20 cellular contexts compared by ENCODE assay signal in the genomic region with DNA sequence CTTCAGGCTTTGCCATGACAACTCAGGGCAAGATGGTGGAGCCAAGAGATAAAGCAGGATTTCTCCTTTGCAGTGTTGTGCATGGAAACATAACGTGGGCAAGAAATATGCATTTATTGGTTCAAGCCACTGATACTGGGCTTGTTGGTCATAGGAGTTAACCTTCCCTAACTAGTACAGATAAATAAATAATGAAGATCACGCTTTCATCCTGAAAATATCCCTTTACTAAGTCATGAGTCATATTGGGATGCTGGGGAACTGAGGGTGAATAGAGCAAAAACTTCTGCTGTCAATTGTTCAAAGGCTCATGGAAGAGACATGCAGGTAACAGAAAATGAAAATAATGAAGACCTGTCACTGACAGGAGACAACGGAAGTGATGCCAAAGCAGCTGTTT. TPM values are rescaled to one million over a fixed set of nuclear protein-coding genes. Genes with fewer than 3 reads are reported as not detected.
DNase-seq lines count a peak whose midpoint lies in the region; ATAC-seq, FAIRE-seq and TF ChIP-seq lines count a peak whose summit lies in the region.
"Had no signal": no experiment of that assay in that cellular context is flagged by ENCODE, and none has a peak within 500 bp of the region (broad histone marks: within the 10 kb centered on the region; RNA-seq: fewer than 3 reads in every experiment).

No MANE protein-coding gene starts in this region.

- H3K4me3 Mint-ChIP-seq in chondrocyte (ENCODE audit: unreplicated experiment) = no peak overlapping the region
- H3K4me3 Mint-ChIP-seq: CD14-positive monocyte had no signal

- H3K4me3 ChIP-seq in endothelial cell of umbilical vein (replicated peaks in 1 of 3; ENCODE audit: insufficient read depth in 1 of 3, low read depth in 1 of 3, low read length in 3 of 3) (no peak overlapping the region), sigmoid colon (no peak overlapping the region), H7 (ENCODE audit: insufficient read depth, low read depth, low read length) (no peak overlapping the region)
- H3K4me3 ChIP-seq: SJCRH30 had no signal

- DNase-seq in ELR (ENCODE audit: low read depth) (peak; percentile 53), M059J (ENCODE audit: low read depth) (peak; percentile 51), endothelial cell of umbilical vein (ENCODE audit: low read depth, low spot score) (no peak), sigmoid colon (no peak), chondrocyte (ENCODE audit: low spot score) (no peak), H7 (no peak)
- DNase-seq: DMS79, KG1, NCI-H1417, NCI-H187, NCI-H2107, NCI-H2227 treated with DMSO at 0.1 percent for 48 hours, NCI-H510A treated with DMSO at 0.1 percent for 48 hours, NCI-H82, SJCRH30, SW 1271 had no signal

- 92 to 93% methylated on average over 3 of the region's 3 CpGs for WGBS in sigmoid colon, 2 donors

- H3K9me3 Mint-ChIP-seq in chondrocyte (ENCODE audit: low read depth) = no peaks in the 10 kb centered on the region
- H3K9me3 Mint-ChIP-seq: CD14-positive monocyte had no signal

- H3K27ac ChIP-seq in endothelial cell of umbilical vein (ENCODE audit: insufficient read depth, low read depth, low read length) (no peak overlapping the region), sigmoid colon (peak overlapping the region in 3 of 4 donors; percentile 79 to 91 (median 87))
- H3K27ac ChIP-seq: SJCRH30 had no signal

- H3K36me3 ChIP-seq in endothelial cell of umbilical vein (ENCODE audit: control insufficient read depth in 2 of 2, extremely low read depth in 1 of 2, insufficient read depth in 2 of 2, low read length in 2 of 2) (no peaks in the 10 kb centered on the region), sigmoid colon (no peaks in the 10 kb centered on the region), H7 (replicated peaks; ENCODE audit: control insufficient read depth, insufficient read depth, low read length) (no peaks in the 10 kb centered on the region)
- H3K36me3 ChIP-seq: SJCRH30 had no signal

- no peaks in the 10 kb centered on the region for H3K27me3 Mint-ChIP-seq in chondrocyte (ENCODE audit: low read depth)

- POLR2A ChIA-PET in endothelial cell of umbilical vein (lab: Charles Lee) = no interaction called here

- no peak overlapping the region for H3K27ac Mint-ChIP-seq in chondrocyte (ENCODE audit: unreplicated experiment)
- H3K27ac Mint-ChIP-seq: CD14-positive monocyte had no signal

- H3K4me1 ChIP-seq in endothelial cell of umbilical vein (ENCODE audit: control insufficient read depth, extremely low read depth, insufficient read depth, low read length) (peaks cover 20% of the 10 kb centered on the region), sigmoid colon (peaks cover 0 to 47% (median 37%) of the 10 kb centered on the region in 4 donors)

- H3K36me3 Mint-ChIP-seq in chondrocyte (ENCODE audit: low read depth) = peaks cover 1% of the 10 kb centered on the region
- H3K36me3 Mint-ChIP-seq: CD14-positive monocyte had no signal

- H3K9ac ChIP-seq in endothelial cell of umbilical vein (replicated peaks; ENCODE audit: extremely low read depth, insufficient read depth, low read length) = no peak overlapping the region

- H3K4me1 Mint-ChIP-seq in chondrocyte (ENCODE audit: low read depth) = peaks cover 18% of the 10 kb centered on the region
- H3K4me1 Mint-ChIP-seq: CD14-positive monocyte had no signal

- no peak overlapping the region for H2AFZ ChIP-seq in endothelial cell of umbilical vein (ENCODE audit: low read depth, low read length)

- peaks cover 92% of the 10 kb centered on the region for H3K79me2 ChIP-seq in endothelial cell of umbilical vein (ENCODE audit: control insufficient read depth, insufficient read depth, low read length)

- intact Hi-C loops in endothelial cell of umbilical vein (cut with micrococcal nuclease) = no loop called here
- intact Hi-C loops in sigmoid colon (cut with DNase I) = no loop called here

- TF ChIP-seq CTCF in endothelial cell of umbilical vein (IDR thresholded peaks at IDR 0.05; ENCODE audit: extremely low read depth in 1 of 2, insufficient read depth in 1 of 2, low read depth in 1 of 2, low read length in 2 of 2) = no peak
- no peak for TF ChIP-seq CTCF in sigmoid colon (IDR thresholded peaks at IDR 0.05)
- TF ChIP-seq CTCF in chondrocyte (IDR thresholded peaks at IDR 0.05) = no peak

- CTCF ChIA-PET in endothelial cell of umbilical vein (lab: Charles Lee) = interaction anchor here (1.2 kb wide), 1 partner anchor 325 kb away, joined by 4 read pairs; no protein-coding TSS in a partner anchor

- BruUV-seq in endothelial cell of umbilical vein (replicated peaks; lab: Mats Ljungman, UMichigan) = no TSS peak

- TF ChIP-seq EP300 in sigmoid colon (IDR thresholded peaks at IDR 0.05) = no peak

- no peaks in the 10 kb centered on the region for H3K9me3 ChIP-seq in endothelial cell of umbilical vein (replicated peaks; ENCODE audit: control insufficient read depth, insufficient read depth, low read length)
- H3K9me3 ChIP-seq in sigmoid colon = no peaks in the 10 kb centered on the region
- H3K9me3 ChIP-seq: SJCRH30 had no signal

- no peak for TF ChIP-seq POLR2A in endothelial cell of umbilical vein (IDR thresholded peaks at IDR 0.05; ENCODE audit: low read depth, low read length)
- no peak for TF ChIP-seq POLR2A in sigmoid colon (IDR thresholded peaks at IDR 0.05)

- H3K27me3 ChIP-seq in endothelial cell of umbilical vein (ENCODE audit: control insufficient read depth in 2 of 2, insufficient read depth in 2 of 2, low read length in 2 of 2) (no peaks in the 10 kb centered on the region), sigmoid colon (no peaks in the 10 kb centered on the region), H7 (ENCODE audit: control insufficient read depth, insufficient read depth, low read length) (no peaks in the 10 kb centered on the region)
- H3K27me3 ChIP-seq: SJCRH30 had no signal

- FAIRE-seq in endothelial cell of umbilical vein (lab: Jason Lieb, UNC) = no peak
- FAIRE-seq: G401.6, HepG2 had no signal

- dilution Hi-C loops in endothelial cell of umbilical vein (cut with MboI; ENCODE audit: extremely low pct_ligation_motif_present, low sequenced_read_pairs) = loop anchor here (25.0 kb wide), 1 partner anchor 246 kb away; no protein-coding TSS in a partner anchor

- no peak for ATAC-seq in HG03139 (IDR thresholded peaks at IDR 0.05; ENCODE audit: unreplicated experiment)
- ATAC-seq: HepG2 had no signal

- H3K9me1 ChIP-seq in endothelial cell of umbilical vein (replicated peaks; ENCODE audit: control insufficient read depth, extremely low read depth, insufficient read depth, low read length) = no peaks in the 10 kb centered on the region

- H4K20me1 ChIP-seq in endothelial cell of umbilical vein (replicated peaks; ENCODE audit: control insufficient read depth, extremely low read depth, insufficient read depth, low read length) = no peaks in the 10 kb centered on the region

- H3K4me2 ChIP-seq in endothelial cell of umbilical vein (ENCODE audit: insufficient read depth, low read length) = no peak overlapping the region

TF ChIP-seq in endothelial cell of umbilical vein, 7 proteins besides CTCF, POLR2A, EP300 and RAD21:
- TF ChIP-seq JUN (IDR thresholded peaks at IDR 0.05; ENCODE audit: borderline replicate concordance, insufficient read depth, insufficient read length, low read depth) (no peak), FOS (IDR thresholded peaks at IDR 0.05; ENCODE audit: borderline replicate concordance, insufficient read depth, low read length) (peak; percentile 32)
- TF ChIP-seq, protein P1, sequence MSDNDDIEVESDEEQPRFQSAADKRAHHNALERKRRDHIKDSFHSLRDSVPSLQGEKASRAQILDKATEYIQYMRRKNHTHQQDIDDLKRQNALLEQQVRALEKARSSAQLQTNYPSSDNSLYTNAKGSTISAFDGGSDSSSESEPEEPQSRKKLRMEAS (IDR thresholded peaks at IDR 0.05; ENCODE audit: insufficient read depth, insufficient read length) = no peak

RNA-seq across cellular contexts. Expression of a gene that starts 55.5 kb away (rescaled TPM):
- 0.20 TPM in 1 of 2 replicates, not detected in the other for total RNA-seq in M059J (2014; rRNA removed; shearing (Covaris generic))
- 50.5 and 64.8 TPM in 2 replicates for total RNA-seq in endothelial cell of umbilical vein
- polyA plus RNA-seq in endothelial cell of umbilical vein = 31.3 and 35.3 TPM in 2 replicates
- polyA plus RNA-seq in endothelial cell of umbilical vein (2011; cell fraction: cytosol; rRNA removed) = 31.6 and 33.6 TPM in 2 replicates
- polyA plus RNA-seq in endothelial cell of umbilical vein (2011; cell fraction: nucleus; rRNA removed) = 116 and 122 TPM in 2 replicates
- polyA plus RNA-seq in endothelial cell of umbilical vein (2012) = 28.0 and 38.8 TPM in 2 replicates
- 44.3 and 48.7 TPM in 2 replicates for polyA minus RNA-seq in endothelial cell of umbilical vein
- 39.0 TPM for polyA minus RNA-seq in endothelial cell of umbilical vein (2011; cell fraction: cytosol; rRNA and poly(A)+ RNA removed)
- 72.9 and 85.3 TPM in 2 replicates for polyA minus RNA-seq in endothelial cell of umbilical vein (2011; cell fraction: nucleus; rRNA and poly(A)+ RNA removed)
- 100 to 1,000 TPM; 289 to 514 (median 341) TPM for total RNA-seq in sigmoid colon
- polyA plus RNA-seq in sigmoid colon = 10 to 100 TPM; 53.5 to 80.7 (median 64.3) TPM
- total RNA-seq in chondrocyte = 157 to 261 TPM (median 247 TPM) in 3 replicates
- total RNA-seq in H7 (2014; rRNA removed; shearing (Covaris generic)) = 72.5 and 87.3 TPM in 2 replicates

Comparison
In these comparisons a context has a peak if more than half of its experiments do, and no peak if none do; other contexts are left out.
1. DNase-seq: peak in ELR (single experiment) and M059J (single experiment); none in endothelial cell of umbilical vein (single experiment), sigmoid colon (single experiment), chondrocyte (single experiment) and H7 (single experiment).
2. RNA of a gene that starts 55.5 kb away (total RNA-seq): 289 to 514 TPM in sigmoid colon, 157 to 261 TPM in chondrocyte, 72.5 to 87.3 TPM in H7 and 50.5 to 64.8 TPM in endothelial cell of umbilical vein; 0.20 TPM in M059J; every median in the first group is over 10 times any median in the second.